Comparison of ENCODE assay signal across 18 cellular contexts in the genomic region with DNA sequence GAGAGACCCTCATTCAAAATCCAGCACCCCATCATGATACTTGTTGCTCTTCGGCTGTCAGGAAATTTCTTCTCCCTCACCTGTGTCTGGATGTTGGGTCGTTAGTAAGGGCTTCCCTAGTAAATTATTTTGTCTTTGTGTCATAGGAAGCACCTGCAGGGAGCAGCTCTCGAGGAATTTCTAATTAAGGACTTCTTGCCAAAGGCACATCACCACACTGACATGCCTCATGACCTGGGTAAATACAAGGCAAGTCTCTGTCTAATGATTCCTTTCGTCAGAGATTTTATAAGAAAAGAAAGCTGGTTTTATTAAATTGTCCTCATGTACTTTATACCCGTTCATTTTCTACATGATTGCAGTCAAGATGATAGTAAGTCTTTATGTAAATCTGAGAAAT. TPM values are rescaled to one million over a fixed set of nuclear protein-coding genes. Genes with fewer than 3 reads are reported as not detected.
DNase-seq lines count a peak whose midpoint lies in the region; ATAC-seq and TF ChIP-seq lines count a peak whose summit lies in the region.
"Had no signal": no experiment of that assay in that cellular context is flagged by ENCODE, and none has a peak within 500 bp of the region (broad histone marks: within the 10 kb centered on the region; RNA-seq: fewer than 3 reads in every experiment).

A gene with protein sequence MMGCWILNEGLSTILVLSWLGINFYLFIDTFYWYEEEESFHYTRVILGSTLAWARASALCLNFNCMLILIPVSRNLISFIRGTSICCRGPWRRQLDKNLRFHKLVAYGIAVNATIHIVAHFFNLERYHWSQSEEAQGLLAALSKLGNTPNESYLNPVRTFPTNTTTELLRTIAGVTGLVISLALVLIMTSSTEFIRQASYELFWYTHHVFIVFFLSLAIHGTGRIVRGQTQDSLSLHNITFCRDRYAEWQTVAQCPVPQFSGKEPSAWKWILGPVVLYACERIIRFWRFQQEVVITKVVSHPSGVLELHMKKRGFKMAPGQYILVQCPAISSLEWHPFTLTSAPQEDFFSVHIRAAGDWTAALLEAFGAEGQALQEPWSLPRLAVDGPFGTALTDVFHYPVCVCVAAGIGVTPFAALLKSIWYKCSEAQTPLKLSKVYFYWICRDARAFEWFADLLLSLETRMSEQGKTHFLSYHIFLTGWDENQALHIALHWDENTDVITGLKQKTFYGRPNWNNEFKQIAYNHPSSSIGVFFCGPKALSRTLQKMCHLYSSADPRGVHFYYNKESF (minus strand): TSS at position 74 of the 400 bp plus-strand sequence. CDS start 39 bp downstream, at position 35.

- H3K9ac ChIP-seq in BLaER1 = no peak within 1 kb of the TSS
- no peak within 1 kb of the TSS for H3K9ac ChIP-seq in MM.1S (ENCODE audit: low read length)

- no peaks in the 10 kb centered on the region for H3K36me3 ChIP-seq in BLaER1
- H3K36me3 ChIP-seq in kidney epithelial cell (ENCODE audit: control insufficient read depth, insufficient read depth, low read length) = no peaks in the 10 kb centered on the region
- no peaks in the 10 kb centered on the region for H3K36me3 ChIP-seq in CD8-positive, alpha-beta T cell (ENCODE audit: insufficient read depth, low read length)
- H3K36me3 ChIP-seq in MM.1S (replicated peaks; ENCODE audit: insufficient read depth, low read length) = no peaks in the 10 kb centered on the region

- no peaks in the 10 kb centered on the region for H3K27me3 Mint-ChIP-seq in CD8-positive, alpha-beta T cell (ENCODE audit: low read depth)
- H3K27me3 Mint-ChIP-seq: CD4-positive, alpha-beta T cell had no signal

- POLR2A ChIA-PET in CD8-positive, alpha-beta T cell (lab: Charles Lee) = no interaction called here

- CTCF ChIA-PET in CD8-positive, alpha-beta T cell (lab: Charles Lee) = no interaction called here

- H4K20me1 ChIP-seq in BLaER1 (no peaks in the 10 kb centered on the region), MM.1S (ENCODE audit: insufficient read depth, low read length) (no peaks in the 10 kb centered on the region)

- H3K9me3 ChIP-seq in BLaER1 (no peaks in the 10 kb centered on the region), MM.1S (replicated peaks; ENCODE audit: insufficient read depth, low read length) (no peaks in the 10 kb centered on the region)
- H3K9me3 ChIP-seq in CD8-positive, alpha-beta T cell (ENCODE audit: low read length) = no peaks in the 10 kb centered on the region

- H3K4me3 ChIP-seq in BLaER1 (no peak within 1 kb of the TSS), kidney epithelial cell (ENCODE audit: low read depth, low read length) (no peak within 1 kb of the TSS), MM.1S (ENCODE audit: low read length) (no peak within 1 kb of the TSS)
- no peak within 1 kb of the TSS for H3K4me3 ChIP-seq in CD8-positive, alpha-beta T cell (ENCODE audit: low read depth, low read length)

- intact Hi-C loops in CD8-positive, alpha-beta T cell (cut with DNase I, micrococcal nuclease) = no loop called here

- ATAC-seq in CD8-positive, alpha-beta T cell = no peak
- ATAC-seq in HG02970 (IDR thresholded peaks at IDR 0.05; ENCODE audit: low FRiP score, unreplicated experiment) = no peak
- ATAC-seq: T-helper 17 cell had no signal

- no peaks in the 10 kb centered on the region for H3K4me1 Mint-ChIP-seq in CD8-positive, alpha-beta T cell (ENCODE audit: low read depth)
- H3K4me1 Mint-ChIP-seq: T-helper 17 cell had no signal

- H3K27ac ChIP-seq in BLaER1 (no peak within 1 kb of the TSS), MM.1S (ENCODE audit: low read length) (no peak within 1 kb of the TSS)
- H3K27ac ChIP-seq in CD8-positive, alpha-beta T cell (ENCODE audit: low read depth, low read length) = no peak within 1 kb of the TSS
- H3K27ac ChIP-seq: RWPE1 had no signal

- H3K9me2 ChIP-seq in MM.1S (replicated peaks; ENCODE audit: insufficient read depth, low read length) = no peaks in the 10 kb centered on the region

- H3K9me3 Mint-ChIP-seq in CD8-positive, alpha-beta T cell = no peaks in the 10 kb centered on the region
- H3K9me3 Mint-ChIP-seq: CD4-positive, alpha-beta T cell had no signal

- H3K4me3 Mint-ChIP-seq in CD8-positive, alpha-beta T cell = no peak within 1 kb of the TSS
- H3K4me3 Mint-ChIP-seq: CD4-positive, alpha-beta T cell; T-helper 17 cell had no signal

- DNase-seq in ELF-1 (ENCODE audit: low read depth, low spot score) (peak; percentile 29), NCI-H146 treated with DMSO at 0.1 percent for 48 hours (lab: John Stamatoyannopoulos, UW; ENCODE audit: unreplicated experiment) (peak; percentile 67), kidney epithelial cell (ENCODE audit: low read depth) (peak; percentile 7), medulla oblongata (ENCODE audit: extremely low spot score) (no peak), MM.1S (no peak)
- no peak for DNase-seq in CD8-positive, alpha-beta T cell
- DNase-seq: CD4-positive, alpha-beta T cell; H7; IMR-90; Karpas-422; NCI-H2029; NCI-H526; T-helper 17 cell had no signal

- H3K79me2 ChIP-seq in MM.1S (ENCODE audit: low read length) = no peaks in the 10 kb centered on the region

- no peaks in the 10 kb centered on the region for H3F3A ChIP-seq in MM.1S (ENCODE audit: insufficient read depth, low read length)

- no peak for TF ChIP-seq CTCF in kidney epithelial cell (IDR thresholded peaks at IDR 0.05; ENCODE audit: insufficient read depth, low read length, poor library complexity, severe bottlenecking)
- TF ChIP-seq CTCF in CD8-positive, alpha-beta T cell (IDR thresholded peaks at IDR 0.05) = no peak
- TF ChIP-seq CTCF in MM.1S (IDR thresholded peaks at IDR 0.05; ENCODE audit: low read length) = no peak

- H2AFZ ChIP-seq in MM.1S (ENCODE audit: low read length) = no peak within 1 kb of the TSS

- H3K4me1 ChIP-seq in BLaER1 (peaks cover 28% of the 10 kb centered on the region), MM.1S (ENCODE audit: low read length) (no peaks in the 10 kb centered on the region)
- H3K4me1 ChIP-seq in CD8-positive, alpha-beta T cell (ENCODE audit: insufficient read depth, low read length) = no peaks in the 10 kb centered on the region

- H3K27me3 ChIP-seq in BLaER1 (no peaks in the 10 kb centered on the region), kidney epithelial cell (ENCODE audit: control insufficient read depth, insufficient read depth, low read length) (no peaks in the 10 kb centered on the region), MM.1S (replicated peaks; ENCODE audit: insufficient read depth, low read length) (no peaks in the 10 kb centered on the region)
- no peaks in the 10 kb centered on the region for H3K27me3 ChIP-seq in CD8-positive, alpha-beta T cell (ENCODE audit: insufficient read depth, low read length)

- peak within 1 kb of the TSS; percentile 61 for H3K4me2 ChIP-seq in BLaER1
- H3K4me2 ChIP-seq in MM.1S (ENCODE audit: low read depth, low read length) = no peak within 1 kb of the TSS

- H3K36me3 Mint-ChIP-seq in CD8-positive, alpha-beta T cell = no peaks in the 10 kb centered on the region

- H3K27ac Mint-ChIP-seq in CD8-positive, alpha-beta T cell = no peak within 1 kb of the TSS
- H3K27ac Mint-ChIP-seq: CD4-positive, alpha-beta T cell; T-helper 17 cell had no signal

RNA-seq across cellular contexts. Expression of the gene that starts here (rescaled TPM):
- 0.17 TPM in 1 of 2 replicates, not detected in the other for total RNA-seq in kidney epithelial cell
- total RNA-seq in CD8-positive, alpha-beta T cell = not detected
- total RNA-seq: CD4-positive, alpha-beta T cell; Daoy; H7; HT1080; IMR-90; T-helper 17 cell had no signal

Comparison
In these comparisons a context has a peak if more than half of its experiments do, and no peak if none do; other contexts are left out.
1. Peak in DNase-seq in kidney epithelial cell; RNA of the gene not detected or under 1 TPM.
2. DNase-seq: peak in ELF-1 (single experiment) and NCI-H146 treated with DMSO at 0.1 percent for 48 hours (single experiment); none in CD8-positive, alpha-beta T cell (0 of 7), medulla oblongata (single experiment) and MM.1S (single experiment).